8 cellular contexts compared by ENCODE assay signal in genomic region chrX:125694171-125694570, GRCh38.
"Had no signal": no experiment of that assay in that cellular context is flagged by ENCODE, and none has a peak within 500 bp of the region (broad histone marks: within the 10 kb centered on the region; RNA-seq: fewer than 3 reads in every experiment).

No MANE protein-coding gene starts in this region.

- H3K36me3 ChIP-seq: HAP-1 had no signal

- H3K4me3 ChIP-seq: GM23338, HAP-1, K562 had no signal

- DNase-seq: H7, HFFc6, IMR-90, KG1 had no signal

- H3K4me2 ChIP-seq: GM23338 had no signal

- H2AFZ ChIP-seq: GM23338 had no signal

- H3K9me3 ChIP-seq: HAP-1 had no signal

- FAIRE-seq: HTR-8/SVneo, K562 had no signal
